In genomic region chr2:106703161-106703560, GRCh38 we compare ENCODE assay signal across 21 cellular contexts.
"Had no signal": no experiment of that assay in that cellular context is flagged by ENCODE, and none has a peak within 500 bp of the region (broad histone marks: within the 10 kb centered on the region; RNA-seq: fewer than 3 reads in every experiment).

No MANE protein-coding gene starts in this region.

- H3K4me1 ChIP-seq: colonic mucosa, gastrocnemius medialis, heart right ventricle, left lung, lower lobe of right lung had no signal

- H3K4me3 ChIP-seq: colonic mucosa, esophagus squamous epithelium, gastrocnemius medialis, heart right ventricle, left lung, lower lobe of right lung, mucosa of descending colon had no signal

- H3K9me3 ChIP-seq: colonic mucosa, esophagus squamous epithelium, gastrocnemius medialis, heart right ventricle, left lung, lower lobe of right lung, mucosa of descending colon had no signal

- DNase-seq: colonic mucosa; cortex of kidney; effector CD8-positive, alpha-beta T cell; effector memory CD8-positive, alpha-beta T cell; endodermal cell; erythroblast; esophagus squamous epithelium; foreskin fibroblast; foreskin melanocyte; gastrocnemius medialis; glutamatergic neuron; head of caudate nucleus; heart right ventricle; hippocampal formation; left cardiac atrium; left lung; left ventricle myocardium superior; lower lobe of right lung; mesenchymal stem cell; mucosa of descending colon had no signal

- H3K27me3 ChIP-seq: colonic mucosa, esophagus squamous epithelium, gastrocnemius medialis, heart right ventricle, left lung had no signal

- H3K36me3 ChIP-seq: colonic mucosa, esophagus squamous epithelium, gastrocnemius medialis, heart right ventricle, left lung, lower lobe of right lung had no signal

- H3K27ac ChIP-seq: colonic mucosa, epithelial cell of prostate, esophagus squamous epithelium, gastrocnemius medialis, heart right ventricle, left lung, lower lobe of right lung had no signal
